ENCODE assay signal across 11 cellular contexts in the genomic region with DNA sequence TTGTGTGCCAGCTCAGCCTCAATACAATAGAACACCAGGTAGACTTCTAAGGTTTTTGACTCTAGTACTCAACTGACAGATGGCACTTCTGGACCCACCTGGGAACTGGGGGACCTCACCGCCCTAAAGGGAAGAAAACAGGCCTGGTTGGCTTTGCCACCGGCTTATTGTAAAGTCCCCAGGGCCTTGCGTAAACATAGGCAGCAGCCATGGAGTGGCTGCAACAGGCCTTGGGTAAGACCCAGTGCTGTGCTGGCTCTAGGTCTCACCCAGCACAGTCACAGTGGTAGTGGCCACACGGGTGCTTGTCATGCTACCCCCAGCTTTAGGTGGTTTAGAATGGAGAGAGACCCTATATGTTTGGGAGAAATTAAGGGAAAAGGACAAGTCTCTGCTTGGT.
"Had no signal": no experiment of that assay in that cellular context is flagged by ENCODE, and none has a peak within 500 bp of the region (broad histone marks: within the 10 kb centered on the region; RNA-seq: fewer than 3 reads in every experiment).

No MANE protein-coding gene starts in this region.

- H3K9ac ChIP-seq: GM23248 had no signal

- H3K4me1 Mint-ChIP-seq: GM23338 had no signal

- FAIRE-seq: H1, H54 had no signal

- H3K9me3 ChIP-seq: HAP-1 had no signal

- H3K4me2 ChIP-seq: GM23338 had no signal

- H3K27ac Mint-ChIP-seq: GM23338, H9, HFFc6 had no signal

- DNase-seq: GM23248, GOT3, H7, H9, HCEC 1CT, HFFc6 had no signal

- H3K4me3 Mint-ChIP-seq: GM23338, H9, HFFc6 had no signal

- H3K4me1 ChIP-seq: HAP-1 had no signal

- H3K36me3 ChIP-seq: HAP-1 had no signal

- H3K4me3 ChIP-seq: GM23248, GM23338, HAP-1 had no signal

- H3K9me3 Mint-ChIP-seq: GM23338, H9, HFFc6 had no signal

- H2AFZ ChIP-seq: GM23248, GM23338 had no signal

- ATAC-seq: HCT116 had no signal

- H3K27ac ChIP-seq: GM23248 had no signal
